Comparison of ENCODE assay signal across 18 cellular contexts in the genomic region with DNA sequence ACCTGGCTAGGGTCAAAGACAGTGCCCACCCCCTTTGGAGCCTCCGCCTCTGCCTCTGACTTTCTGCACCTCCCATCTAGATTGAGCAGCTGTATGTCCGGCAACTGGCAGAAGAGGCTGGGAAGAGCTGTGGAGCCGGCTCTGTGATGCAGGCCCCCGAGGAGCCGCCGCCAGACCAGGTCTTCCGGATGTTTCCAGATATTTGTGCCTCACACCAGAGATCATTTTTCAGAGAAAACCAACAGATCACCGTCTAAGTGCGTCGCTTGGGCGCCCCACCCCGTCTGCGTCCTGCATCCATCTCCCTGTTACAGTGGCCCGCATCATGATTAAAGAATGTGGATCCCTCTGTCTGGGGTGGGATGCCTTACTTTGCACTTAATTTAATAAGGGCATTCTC. TPM values are rescaled to one million over a fixed set of nuclear protein-coding genes. Genes with fewer than 3 reads are reported as not detected.
DNase-seq lines count a peak whose midpoint lies in the region; ATAC-seq, FAIRE-seq and TF ChIP-seq lines count a peak whose summit lies in the region.
"Had no signal": no experiment of that assay in that cellular context is flagged by ENCODE, and none has a peak within 500 bp of the region (broad histone marks: within the 10 kb centered on the region; RNA-seq: fewer than 3 reads in every experiment).

No MANE protein-coding gene starts in this region.

- WGBS in SK-N-SH (ENCODE audit: low lambda C conversion rate) = 36% methylated on average over 12 of the region's 14 CpGs
- over 99% methylated on average over 12 of the region's 14 CpGs for whole genome bisulfite sequencing in GM12878 (ENCODE audit: insufficient coverage, insufficient replicate concordance, low lambda C conversion rate, missing lambda C conversion rate)

- peak; percentile 44; the same call in 1 of the 2 replicates for TF ChIP-seq POLR2A in GM12878 (IDR thresholded peaks at IDR 0.05; ENCODE audit: low read depth, low read length)

- no peaks in the 10 kb centered on the region for H3K9me3 ChIP-seq in SK-N-SH
- no peaks in the 10 kb centered on the region for H3K9me3 ChIP-seq in GM12878 (replicated peaks; ENCODE audit: control insufficient read depth, insufficient read depth, low read length)
- H3K9me3 ChIP-seq: BE2C had no signal

- intact Hi-C loops in CD14-positive monocyte (cut with micrococcal nuclease) (no loop called here), GM12878 (cut with micrococcal nuclease; ENCODE audit: unreplicated experiment) (no loop called here), dorsolateral prefrontal cortex (cut with DNase I) (no loop called here)

- peaks cover 60 to 74% of the 10 kb centered on the region in 2 donors for H3K36me3 Mint-ChIP-seq in CD14-positive monocyte
- H3K36me3 Mint-ChIP-seq in naive B cell = peaks cover 36 to 47% of the 10 kb centered on the region in 2 donors

- RAD21 ChIA-PET in GM12878 (lab: Charles Lee; ENCODE audit: unreplicated experiment) = no interaction called here

- H3K4me1 Mint-ChIP-seq in CD14-positive monocyte (peaks cover 46% of the 10 kb centered on the region), naive B cell (peaks cover 35 to 76% (median 46%) of the 10 kb centered on the region in 3 donors)

- DNase-seq in SK-N-SH = no peak
- DNase-seq in CD14-positive monocyte (ENCODE audit: low spot score) = no peak
- DNase-seq in GM12878 (ENCODE audit: low read depth, low spot score) = no peak
- DNase-seq in naive B cell = no peak
- DNase-seq in NCI-H146 treated with DMSO at 0.1 percent for 48 hours (lab: John Stamatoyannopoulos, UW; ENCODE audit: unreplicated experiment) = no peak
- DNase-seq in dorsolateral prefrontal cortex = no peak
- DNase-seq: BE2C; CD8-positive, alpha-beta T cell; H9; NCI-H1436; NCI-H2029 treated with DMSO at 0.1 percent for 48 hours; NCI-H2171 treated with DMSO at 0.1 percent for 48 hours; NCI-H446 treated with DMSO at 0.1 percent for 48 hours had no signal

- H3K4me3 Mint-ChIP-seq in CD14-positive monocyte = no peak overlapping the region
- peak overlapping the region in 1 of 8 donors; percentile 6 for H3K4me3 Mint-ChIP-seq in naive B cell
- H3K4me3 Mint-ChIP-seq: CD8-positive, alpha-beta T cell; H9 had no signal

- H3F3A ChIP-seq in SK-N-SH (replicated peaks; ENCODE audit: insufficient read depth) = no peaks in the 10 kb centered on the region

- H2AFZ ChIP-seq in SK-N-SH (ENCODE audit: low read depth) (no peak overlapping the region), GM12878 (ENCODE audit: control insufficient read depth, low read depth, low read length) (no peak overlapping the region)

- ATAC-seq in SK-N-SH treated with all-trans-retinoic acid at 6 μM for 48 hours = peak; percentile 20; the same call in 2 of the 3 replicates
- ATAC-seq in GM12878 = no peak
- ATAC-seq in naive B cell (ENCODE audit: low read depth in 2 of 2) = no peak
- ATAC-seq in HG03095 (IDR thresholded peaks at IDR 0.05; ENCODE audit: unreplicated experiment) = no peak
- ATAC-seq: CD8-positive, alpha-beta T cell; K562 had no signal

- no peak overlapping the region for H3K27ac ChIP-seq in SK-N-SH (ENCODE audit: low read depth in 2 of 2, low read length in 1 of 2)
- H3K27ac ChIP-seq in GM12878 (ENCODE audit: control insufficient read depth, insufficient read depth) = no peak overlapping the region
- H3K27ac ChIP-seq in dorsolateral prefrontal cortex = no peak overlapping the region
- H3K27ac ChIP-seq: 22Rv1, HL-60 had no signal

- H3K9ac ChIP-seq in SK-N-SH (no peak overlapping the region), GM12878 (ENCODE audit: control insufficient read depth, insufficient read depth, low read length) (no peak overlapping the region)

- SMC1A ChIA-PET in GM12878 (lab: Charles Lee; ENCODE audit: uncharacterized antibody, unreplicated experiment) = interaction anchor here (0.6 kb wide), 1 partner anchor 13 kb away, joined by 3 read pairs; no protein-coding TSS in a partner anchor

- CTCF ChIA-PET in SK-N-SH (lab: Yijun Ruan, JAX) = no interaction called here
- CTCF ChIA-PET in GM12878 (lab: Yijun Ruan, JAX) = no interaction called here

- H3K4me2 ChIP-seq in SK-N-SH = no peak overlapping the region
- H3K4me2 ChIP-seq in GM12878 (ENCODE audit: control insufficient read depth, insufficient read depth) = no peak overlapping the region

- peaks cover 100% of the 10 kb centered on the region for H3K27me3 ChIP-seq in SK-N-SH (ENCODE audit: insufficient read depth)
- no peaks in the 10 kb centered on the region for H3K27me3 ChIP-seq in GM12878 (replicated peaks in 1 of 2; ENCODE audit: control insufficient read depth in 2 of 2, insufficient read depth in 2 of 2, low read length in 1 of 2)
- peaks cover 0 to 19% (median 3%) of the 10 kb centered on the region in 45 donors for H3K27me3 ChIP-seq in dorsolateral prefrontal cortex

- H3K4me3 ChIP-seq in SK-N-SH (ENCODE audit: low read depth in 2 of 2, low read length in 1 of 2) (no peak overlapping the region), GM12878 (no peak overlapping the region), dorsolateral prefrontal cortex (no peak overlapping the region)
- H3K4me3 ChIP-seq: K562 had no signal

- POLR2A ChIA-PET in SK-N-SH (lab: Yijun Ruan, JAX) (no interaction called here), GM12878 (lab: Charles Lee) (interaction anchor here (1.2 kb wide), 1 partner anchor 13 kb away, joined by 3 read pairs; no protein-coding TSS in a partner anchor)

- H4K20me1 ChIP-seq in SK-N-SH (ENCODE audit: insufficient read depth) = no peaks in the 10 kb centered on the region
- peaks cover 3% of the 10 kb centered on the region; the same call in 1 of the 2 replicates for H4K20me1 ChIP-seq in GM12878 (ENCODE audit: control insufficient read depth, insufficient read depth)

- no peaks in the 10 kb centered on the region for H3K9me2 ChIP-seq in SK-N-SH

- TF ChIP-seq CTCF in SK-N-SH (IDR thresholded peaks at IDR 0.05) (no peak), CD14-positive monocyte (IDR thresholded peaks at IDR 0.05) (no peak), GM12878 (IDR thresholded peaks at IDR 0.05 in 2 of 3, conservative IDR thresholded peaks at IDR 0.05 in 1 of 3; ENCODE audit: control insufficient read depth in 2 of 3, extremely low read depth in 1 of 3, insufficient read depth in 1 of 3, low read depth in 3 of 3, low read length in 3 of 3) (no peak), dorsolateral prefrontal cortex (IDR thresholded peaks at IDR 0.05 in 54 of 56, conservative IDR thresholded peaks at IDR 0.05 in 2 of 56; ENCODE audit: low read depth in 1 of 56, partially characterized antibody in 56 of 56) (no peak)

- H3K27ac Mint-ChIP-seq in CD14-positive monocyte (peak overlapping the region in 6 of 7 donors; percentile 0 to 72 (median 15)), naive B cell (peak overlapping the region in 5 of 6 donors; percentile 51 to 78 (median 71))
- H3K27ac Mint-ChIP-seq: CD8-positive, alpha-beta T cell had no signal

- H3K79me2 ChIP-seq in SK-N-SH (ENCODE audit: insufficient read depth) (no peaks in the 10 kb centered on the region), GM12878 (ENCODE audit: control insufficient read depth, insufficient read depth, low read length) (peaks cover 15% of the 10 kb centered on the region)

- no peaks in the 10 kb centered on the region for H3K36me3 ChIP-seq in SK-N-SH (replicated peaks in 1 of 2; ENCODE audit: control insufficient read depth in 1 of 2, insufficient read depth in 2 of 2, low read length in 1 of 2)
- peaks cover 33 to 37% of the 10 kb centered on the region in 2 experiments for H3K36me3 ChIP-seq in GM12878 (ENCODE audit: control insufficient read depth in 2 of 2, insufficient read depth in 2 of 2, low read length in 1 of 2)
- H3K36me3 ChIP-seq: BE2C had no signal

- TF ChIP-seq RAD21 in SK-N-SH (IDR thresholded peaks at IDR 0.05; ENCODE audit: low read length) (no peak), GM12878 (IDR thresholded peaks at IDR 0.05; ENCODE audit: insufficient read depth, low read depth, low read length) (no peak)

- H3K4me1 ChIP-seq in SK-N-SH (ENCODE audit: control insufficient read depth in 1 of 2, insufficient read depth in 2 of 2, low read depth in 1 of 2, low read length in 1 of 2) (no peaks in the 10 kb centered on the region), GM12878 (ENCODE audit: control insufficient read depth, insufficient read depth, low read length) (peaks cover 21% of the 10 kb centered on the region)
- H3K4me1 ChIP-seq: BE2C had no signal

- in situ Hi-C loops in GM12878 (cut with MboI) = no loop called here

- FAIRE-seq in GM12878 (lab: Jason Lieb, UNC) = no peak
- FAIRE-seq: K562 had no signal

- BruUV-seq in GM12878 (replicated peaks; lab: Mats Ljungman, UMichigan) = no TSS peak

- H3K9me3 Mint-ChIP-seq in CD14-positive monocyte (peaks cover 0 to 5% (median 0%) of the 10 kb centered on the region in 7 donors), naive B cell (peaks cover 0 to 3% (median 0%) of the 10 kb centered on the region in 7 donors)
- H3K9me3 Mint-ChIP-seq: CD8-positive, alpha-beta T cell; H9 had no signal

- peaks cover 0 to 3% (median 0%) of the 10 kb centered on the region in 3 donors for H3K27me3 Mint-ChIP-seq in CD14-positive monocyte (ENCODE audit: low read depth in 3 of 3)
- H3K27me3 Mint-ChIP-seq in naive B cell = no peaks in the 10 kb centered on the region

- TF ChIP-seq EP300 in SK-N-SH (IDR thresholded peaks at IDR 0.05; ENCODE audit: borderline replicate concordance in 1 of 2, low read depth in 1 of 2, low read length in 1 of 2) (no peak), GM12878 (IDR thresholded peaks at IDR 0.05; ENCODE audit: borderline replicate concordance in 1 of 2, control insufficient read depth in 1 of 2, low read depth in 2 of 2, low read length in 2 of 2) (no peak)

RNA-seq across cellular contexts. Expression of a gene that starts 22.1 kb away (rescaled TPM):
- not detected in 2 replicates for polyA plus RNA-seq in SK-N-SH (2012; rRNA removed)
- polyA plus RNA-seq in SK-N-SH (2012; cell fraction: cytosol; rRNA removed) = not detected in 2 replicates
- not detected in 2 replicates for polyA plus RNA-seq in SK-N-SH (2012; cell fraction: nucleus; rRNA removed)
- polyA plus RNA-seq in CD14-positive monocyte = 100 to 1,000 TPM; 157 to 187 TPM
- 220 and 236 TPM in 2 replicates for total RNA-seq in GM12878 (2013; cell fraction: nucleolus; rRNA removed)
- 229 and 237 TPM in 2 replicates for total RNA-seq in GM12878 (2014; rRNA removed)
- 164 and 167 TPM in 2 replicates for total RNA-seq in GM12878 (2014; rRNA removed; fragmentation: Illumina TruSeq; extraction: Trizol)
- total RNA-seq in GM12878 (2021) = 181 and 191 TPM in 2 replicates
- 62.7 TPM for polyA plus RNA-seq in GM12878 (2011; ENCODE audit: low read depth)
- polyA plus RNA-seq in GM12878 (2011; rRNA removed) = 220 and 328 TPM in 2 replicates
- polyA plus RNA-seq in GM12878 (2011; cell fraction: cytosol; rRNA removed) = 175 and 263 TPM in 2 replicates
- polyA plus RNA-seq in GM12878 (2011; cell fraction: nucleus; rRNA removed) = 312 and 314 TPM in 2 replicates
- 116 and 131 TPM in 2 replicates for polyA plus RNA-seq in GM12878 (2012)
- 181 and 269 TPM in 2 replicates for polyA plus RNA-seq in GM12878 (2014; fragmentation: Illumina TruSeq; extraction: Trizol)
- 10 to 100 TPM; 17.1 to 34.5 TPM for polyA plus RNA-seq in GM12878 (2014; fragmentation: Nextera tagmentation; extraction: Ambion mirVana)
- 179 and 194 TPM in 2 replicates for polyA plus RNA-seq in GM12878 (2014; rRNA removed)
- 100 to 1,000 TPM; 104 to 121 TPM for polyA plus RNA-seq in GM12878 (2016; fragmentation: Nextera tagmentation; extraction: Ambion mirVana)
- polyA minus RNA-seq in GM12878 (2011; rRNA and poly(A)+ RNA removed) = 201 and 208 TPM in 2 replicates
- polyA minus RNA-seq in GM12878 (2011; cell fraction: cytosol; rRNA and poly(A)+ RNA removed) = 109 and 123 TPM in 2 replicates
- 155 and 194 TPM in 2 replicates for polyA minus RNA-seq in GM12878 (2011; cell fraction: nucleus; rRNA and poly(A)+ RNA removed)
- 100 to 1,000 TPM; 646 to 909 (median 752) TPM for polyA plus RNA-seq in naive B cell (ENCODE audit: low read depth in 6 of 6)
- total RNA-seq in dorsolateral prefrontal cortex = 10 to 100 TPM in 59 of 120 experiments, 1 to 10 TPM in 61; 1.6 to 35.0 (median 9.9) TPM

Comparison
In these comparisons a context has a peak if more than half of its experiments do, and no peak if none do; other contexts are left out.
1. RNA of a gene that starts 22.1 kb away (polyA plus RNA-seq): 646 to 909 TPM in naive B cell, 157 to 187 TPM in CD14-positive monocyte and 17.1 to 328 TPM in GM12878; not detected in SK-N-SH; every median in the first group is over 10 times any median in the second.